Comparison of ENCODE assay signal across 1 cellular context in the genomic region with DNA sequence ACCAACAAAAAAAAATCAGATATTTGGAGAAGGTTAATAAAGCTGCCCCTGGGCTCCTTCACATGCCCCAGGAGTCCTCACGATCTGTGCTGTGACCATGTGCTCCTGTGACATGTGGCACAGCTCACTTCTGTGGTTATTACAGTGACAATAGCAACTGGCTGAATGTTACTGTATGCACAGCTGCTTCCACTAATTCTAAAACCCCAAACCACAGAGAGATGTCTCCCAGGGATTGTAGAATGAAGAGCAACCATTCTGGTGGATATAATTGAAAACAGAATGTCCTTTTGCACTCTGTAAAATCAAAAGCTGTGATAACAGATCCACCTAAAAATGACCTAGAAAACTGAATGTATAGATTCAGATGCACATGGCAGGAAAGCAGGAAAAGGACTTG.
TF ChIP-seq lines count a peak whose summit lies in the region.

No MANE protein-coding gene starts in this region.

TF ChIP-seq in WTC11, 78 proteins besides CTCF, POLR2A, EP300 and RAD21 (continued from another document):
- TF ChIP-seq AR (CRISPR knock-in tag; IDR thresholded peaks at IDR 0.05), result no peak
- no peak for TF ChIP-seq ZNF219 (CRISPR knock-in tag; IDR thresholded peaks at IDR 0.05; ENCODE audit: borderline replicate concordance)
- no peak for TF ChIP-seq NR3C1 (CRISPR knock-in tag; conservative IDR thresholded peaks at IDR 0.05; ENCODE audit: low read depth)
- no peak for TF ChIP-seq TEAD1 (CRISPR knock-in tag; IDR thresholded peaks at IDR 0.05)
- TF ChIP-seq STAT6 (CRISPR knock-in tag; conservative IDR thresholded peaks at IDR 0.05; ENCODE audit: low read depth), result no peak
